ENCODE assay signal across 8 cellular contexts in the genomic region with DNA sequence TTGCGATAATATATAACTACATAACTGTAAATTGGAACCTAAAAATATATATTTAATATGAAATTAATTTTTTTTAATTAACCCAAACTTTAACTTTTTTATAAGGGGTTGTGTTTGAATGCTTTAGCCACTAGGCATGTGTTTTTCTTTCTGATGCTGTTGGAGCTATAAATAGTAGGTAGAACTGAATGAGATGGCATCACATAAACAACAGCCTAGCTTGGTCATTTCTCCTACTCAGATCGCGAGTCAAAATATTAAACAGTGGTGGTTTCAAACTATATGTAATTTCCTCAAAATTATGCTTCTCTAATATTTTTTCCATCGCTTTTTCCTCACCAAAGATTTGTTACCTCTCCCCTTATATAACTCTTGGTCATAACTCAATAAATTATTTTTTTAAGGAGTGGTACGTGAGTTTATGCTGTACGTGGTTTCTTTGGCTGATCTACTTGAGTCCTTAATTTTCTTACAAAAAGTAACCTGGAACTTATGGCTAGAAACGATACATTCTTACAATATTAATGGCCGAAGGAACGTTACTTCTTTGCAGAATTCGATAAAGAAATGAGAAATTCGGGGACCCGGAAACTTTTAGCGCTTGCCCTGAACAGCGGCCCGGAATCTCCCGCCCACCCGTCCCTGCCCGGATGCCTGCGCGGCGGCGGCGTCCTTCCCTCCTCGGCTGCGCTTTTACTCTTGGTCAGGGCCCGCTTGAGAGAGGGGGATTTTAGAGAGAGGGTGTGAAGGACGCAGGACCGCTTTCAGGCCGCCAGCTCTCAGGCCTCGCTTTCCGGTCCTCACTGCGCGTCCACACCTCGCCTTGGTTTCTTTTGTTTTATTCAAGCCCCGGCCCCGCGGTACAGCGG.
DNase-seq lines count a peak whose midpoint lies in the region; ATAC-seq and TF ChIP-seq lines count a peak whose summit lies in the region.

No MANE protein-coding gene starts in this region.

- TF ChIP-seq CTCF in AG09309 (IDR thresholded peaks at IDR 0.05; ENCODE audit: control insufficient read depth, insufficient read depth, low read depth, low read length, missing control alignments): no peak
- no peak for TF ChIP-seq CTCF in stomach (IDR thresholded peaks at IDR 0.05)

- WGBS in stomach, 5 donors: 3 to 4% (median 4%) methylated on average over 37 to 38 of the region's 38 CpGs

- H3K4me1 ChIP-seq in muscle layer of colon (ENCODE audit: insufficient read depth, low read length) (peaks cover 38% of the 10 kb centered on the region), stomach (peaks cover 9 to 58% (median 38%) of the 10 kb centered on the region in 4 donors)

- H3K9me3 ChIP-seq in muscle layer of colon (ENCODE audit: low read length): no peaks in the 10 kb centered on the region
- peaks cover 0 to 3% (median 0%) of the 10 kb centered on the region in 4 donors for H3K9me3 ChIP-seq in stomach

- no peaks in the 10 kb centered on the region for H3K27me3 ChIP-seq in muscle layer of colon (ENCODE audit: control insufficient read depth in 1 of 2, insufficient read depth in 2 of 2, low read length in 2 of 2)
- H3K27me3 ChIP-seq in stomach: no peaks in the 10 kb centered on the region

- no peak for TF ChIP-seq EP300 in stomach (IDR thresholded peaks at IDR 0.05)

- H3K36me3 ChIP-seq in muscle layer of colon (ENCODE audit: insufficient read depth, low read length): no peaks in the 10 kb centered on the region
- no peaks in the 10 kb centered on the region for H3K36me3 ChIP-seq in stomach

- H3K9ac ChIP-seq in muscle layer of colon (ENCODE audit: low read length): peak overlapping the region; percentile 72

- intact Hi-C loops in stomach (cut with DNase I; ENCODE audit: low total_unique reads): loop anchor here (10.0 kb wide), 1 partner anchor 236 kb away; no protein-coding TSS in a partner anchor

- DNase-seq in AG09309 (ENCODE audit: low read depth): no peak
- peak; percentile 52 for DNase-seq in NCI-H345 treated with DMSO at 0.1 percent for 48 hours (lab: John Stamatoyannopoulos, UW; ENCODE audit: unreplicated experiment)
- DNase-seq in activated CD4-positive, alpha-beta T cell treated with anti-CD3 and anti-CD28 coated beads, Interleukin-2, amount 50 U/mL, for 48 hours: peak; percentile 66 to 70
- no peak for DNase-seq in epithelial cell of prostate (ENCODE audit: low read depth, low spot score)
- no peak for DNase-seq in stomach

- H3K27ac ChIP-seq in epithelial cell of prostate: peak overlapping the region; percentile 96
- H3K27ac ChIP-seq in muscle layer of colon (ENCODE audit: low read depth, low read length): peak overlapping the region; percentile 93
- H3K27ac ChIP-seq in stomach: peak overlapping the region; percentile 92 to 100 (median 99)

- no peak for TF ChIP-seq POLR2A in stomach (IDR thresholded peaks at IDR 0.05)

- H3K4me3 ChIP-seq in AG09309 (ENCODE audit: control insufficient read depth, low read depth, low read length) (peak overlapping the region; percentile 84), muscle layer of colon (ENCODE audit: low read depth in 1 of 2, low read length in 2 of 2) (peak overlapping the region; percentile 59 to 78), stomach (peak overlapping the region; percentile 56 to 86 (median 70))

- ATAC-seq in GM18517 (IDR thresholded peaks at IDR 0.05; ENCODE audit: unreplicated experiment): peak; percentile 37
- ATAC-seq in HG03039 (IDR thresholded peaks at IDR 0.05; ENCODE audit: unreplicated experiment): peak; percentile 33

Comparison
In these comparisons a context has a peak if more than half of its experiments do, and no peak if none do; other contexts are left out.
1. DNase-seq: peak in NCI-H345 treated with DMSO at 0.1 percent for 48 hours (single experiment) and activated CD4-positive, alpha-beta T cell treated with anti-CD3 and anti-CD28 coated beads, Interleukin-2, amount 50 U/mL, for 48 hours (2 of 2); none in AG09309 (single experiment), epithelial cell of prostate (single experiment) and stomach (single experiment).
2. Peak in every context shown above with its lines, with median percentiles within 50 percentile points of each other: H3K4me3 ChIP-seq and H3K27ac ChIP-seq.